ENCODE assay signal across 26 cellular contexts in the genomic region with DNA sequence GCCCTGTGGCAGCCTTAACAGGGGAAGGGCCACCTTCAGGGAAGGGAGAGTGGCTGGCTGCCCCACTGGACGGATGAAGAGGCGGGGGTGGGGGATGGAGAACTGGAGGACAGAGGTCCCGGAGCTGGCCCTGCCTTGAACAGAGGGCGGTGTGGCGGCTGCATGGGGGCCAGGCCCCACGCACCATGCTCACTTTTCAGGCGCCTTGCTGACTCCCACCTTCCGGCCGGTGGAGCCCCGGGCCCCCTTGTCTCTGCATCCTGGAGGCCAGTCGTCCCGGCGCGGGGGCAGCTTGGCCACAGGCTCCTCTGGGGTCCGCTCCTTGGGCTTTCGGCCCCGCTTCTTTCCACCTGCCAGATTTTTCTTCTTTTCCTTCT. TPM values are rescaled to one million over a fixed set of nuclear protein-coding genes. Genes with fewer than 3 reads are reported as not detected.
DNase-seq lines count a peak whose midpoint lies in the region; ATAC-seq and TF ChIP-seq lines count a peak whose summit lies in the region.
"Had no signal": no experiment of that assay in that cellular context is flagged by ENCODE, and none has a peak within 500 bp of the region (broad histone marks: within the 10 kb centered on the region; RNA-seq: fewer than 3 reads in every experiment).

No MANE protein-coding gene starts in this region.

- peaks cover 18% of the 10 kb centered on the region for H3K4me1 Mint-ChIP-seq in activated naive CD8-positive, alpha-beta T cell treated with anti-CD3 and anti-CD28 coated beads for 36 hours

- no peaks in the 10 kb centered on the region for H3K9me3 Mint-ChIP-seq in activated naive CD8-positive, alpha-beta T cell treated with anti-CD3 and anti-CD28 coated beads for 36 hours
- H3K9me3 Mint-ChIP-seq: CD4-positive, alpha-beta memory T cell had no signal

- no peaks in the 10 kb centered on the region for H3K27me3 Mint-ChIP-seq in activated naive CD8-positive, alpha-beta T cell treated with anti-CD3 and anti-CD28 coated beads for 36 hours
- H3K27me3 Mint-ChIP-seq: CD4-positive, alpha-beta memory T cell had no signal

- H3K9me3 ChIP-seq in right cardiac atrium (ENCODE audit: control insufficient read depth, low read length) (no peaks in the 10 kb centered on the region), right atrium auricular region (no peaks in the 10 kb centered on the region), HUES64 (ENCODE audit: insufficient read depth, low read depth, low read length) (peaks cover 12% of the 10 kb centered on the region), iPS-20b (ENCODE audit: insufficient read depth, low read depth, low read length) (no peaks in the 10 kb centered on the region), transverse colon (no peaks in the 10 kb centered on the region)

- in situ Hi-C loops in transverse colon (cut with MboI; ENCODE audit: low pct_ligation_motif_present in 1 of 4, low pct_unique_long_range_greater_than_20kb in 1 of 4, low sequenced_read_pairs in 3 of 4): no loop called here

- no peak for TF ChIP-seq EP300 in transverse colon (IDR thresholded peaks at IDR 0.05; ENCODE audit: low read depth)

- no peak for TF ChIP-seq POLR2A in transverse colon (IDR thresholded peaks at IDR 0.05)

- H3K9ac ChIP-seq in HUES64 (ENCODE audit: low read depth, low read length) (no peak overlapping the region), iPS-20b (ENCODE audit: low read depth, low read length) (0 out of 2 replicates have a peak overlapping the region, but pooled peaks have one; percentile 32)

- peaks cover 8% of the 10 kb centered on the region for H3K36me3 Mint-ChIP-seq in activated naive CD8-positive, alpha-beta T cell treated with anti-CD3 and anti-CD28 coated beads for 36 hours

- ATAC-seq in right cardiac atrium: no peak
- ATAC-seq: HCT116, PC-3 had no signal

- H3K4me1 ChIP-seq in right cardiac atrium (ENCODE audit: control insufficient read depth, insufficient read depth, low read length) (no peaks in the 10 kb centered on the region), right atrium auricular region (peaks cover 0 to 26% of the 10 kb centered on the region in 2 donors), HUES64 (ENCODE audit: insufficient read depth, low read length) (peaks cover 19% of the 10 kb centered on the region; the same call in 1 of the 2 replicates), iPS-20b (ENCODE audit: insufficient read depth, low read length) (peaks cover 15% of the 10 kb centered on the region; the same call in 1 of the 2 replicates), transverse colon (peaks cover 8 to 30% (median 24%) of the 10 kb centered on the region in 4 donors)

- WGBS in right cardiac atrium: 91% methylated on average over 17 of the region's 17 CpGs
- 94% methylated on average over 17 of the region's 17 CpGs for WGBS in HUES64
- 95 to 100% methylated on average over 5 to 16 of the region's 17 CpGs for WGBS in transverse colon (ENCODE audit: low coverage in 1 of 2), 2 donors

- H3K27me3 ChIP-seq in right cardiac atrium (ENCODE audit: control insufficient read depth, insufficient read depth) (no peaks in the 10 kb centered on the region), right atrium auricular region (no peaks in the 10 kb centered on the region), HUES64 (ENCODE audit: insufficient read depth, low read length) (no peaks in the 10 kb centered on the region), iPS-20b (ENCODE audit: insufficient read depth, low read length) (no peaks in the 10 kb centered on the region), transverse colon (no peaks in the 10 kb centered on the region)

- peaks cover 31% of the 10 kb centered on the region for H3K36me3 ChIP-seq in right atrium auricular region
- peaks cover 46% of the 10 kb centered on the region for H3K36me3 ChIP-seq in HUES64 (ENCODE audit: insufficient read depth, low read length)
- peaks cover 45% of the 10 kb centered on the region for H3K36me3 ChIP-seq in iPS-20b (ENCODE audit: insufficient read depth, low read depth, low read length)
- H3K36me3 ChIP-seq in transverse colon: no peaks in the 10 kb centered on the region

- no peak for TF ChIP-seq CTCF in right atrium auricular region (IDR thresholded peaks at IDR 0.05)
- TF ChIP-seq CTCF in transverse colon (IDR thresholded peaks at IDR 0.05): no peak

- intact Hi-C loops in right cardiac atrium (cut with DNase I) (loop anchor here in 1 of 4 donors (5.0 kb wide), 1 partner anchor 52 kb away; no protein-coding TSS in a partner anchor), transverse colon (cut with DNase I; ENCODE audit: low total_unique reads) (no loop called here)

- H3K4me3 ChIP-seq in right cardiac atrium (ENCODE audit: low read length): no peak overlapping the region
- no peak overlapping the region for H3K4me3 ChIP-seq in right atrium auricular region
- H3K4me3 ChIP-seq in HUES64 (ENCODE audit: low read length): no peak overlapping the region
- H3K4me3 ChIP-seq in iPS-20b (ENCODE audit: low read length): no peak overlapping the region
- no peak overlapping the region for H3K4me3 ChIP-seq in transverse colon

- no peak overlapping the region for H3K27ac ChIP-seq in right cardiac atrium (ENCODE audit: low read length)
- no peak overlapping the region for H3K27ac ChIP-seq in right atrium auricular region
- H3K27ac ChIP-seq in HUES64 (ENCODE audit: low read depth, low read length): peak overlapping the region; percentile 46
- no peak overlapping the region for H3K27ac ChIP-seq in iPS-20b (ENCODE audit: low read length)
- no peak overlapping the region for H3K27ac ChIP-seq in transverse colon
- H3K27ac ChIP-seq: HL-60 had no signal

- H3K27ac Mint-ChIP-seq in activated naive CD8-positive, alpha-beta T cell treated with anti-CD3 and anti-CD28 coated beads for 36 hours: no peak overlapping the region

- H3K4me3 Mint-ChIP-seq in activated naive CD8-positive, alpha-beta T cell treated with anti-CD3 and anti-CD28 coated beads for 36 hours: no peak overlapping the region
- H3K4me3 Mint-ChIP-seq: CD4-positive, alpha-beta memory T cell had no signal

- DNase-seq in right cardiac atrium (peak in 2 of 3 donors; percentile 60 to 64), right atrium auricular region (ENCODE audit: low spot score) (no peak), EL (no peak), transverse colon (no peak)
- no peak for DNase-seq in activated naive CD8-positive, alpha-beta T cell treated with anti-CD3 and anti-CD28 coated beads for 36 hours
- DNase-seq: C1 segment of cervical spinal cord, COR-L47, DMS53, GOT3, KBM-7, MV-4-11, NCI-H1105, NCI-H1436 treated with DMSO at 0.1 percent for 48 hours, NCI-H1930, NCI-H2107, NCI-H446, NCI-H524 treated with DMSO at 0.1 percent for 48 hours, NCI-H774, PC-3, SHP77 had no signal

RNA-seq across cellular contexts. Expression of a gene that starts 3.5 kb away (rescaled TPM):
- total RNA-seq in right cardiac atrium (10 to 100 TPM; 35.5 to 47.0 (median 44.0) TPM), right atrium auricular region (10 to 100 TPM; 25.9 to 27.6 TPM), transverse colon (100 to 1,000 TPM in 1 of 4 donors, 10 to 100 TPM in 3; 41.1 to 189 (median 68.5) TPM)
- polyA plus RNA-seq in right cardiac atrium: 36.5 TPM
- polyA plus RNA-seq in HUES64 (2013, experiment 1 of 2): 29.9 TPM
- polyA plus RNA-seq in HUES64 (2013, experiment 2 of 2): 24.9 TPM
- total RNA-seq in activated naive CD8-positive, alpha-beta T cell treated with anti-CD3 and anti-CD28 coated beads for 36 hours: 10 to 100 TPM; 27.6 to 28.9 TPM

RNA-seq across cellular contexts. Expression of a gene that starts 10.0 kb away (rescaled TPM):
- total RNA-seq in right cardiac atrium (10 to 100 TPM; 12.3 to 16.1 (median 13.6) TPM), right atrium auricular region (1 to 10 TPM; 7.0 to 8.3 TPM), transverse colon (1 to 10 TPM; 1.8 to 5.2 (median 2.1) TPM)
- 9.8 TPM for polyA plus RNA-seq in right cardiac atrium
- polyA plus RNA-seq in HUES64 (2013, experiment 1 of 2): 13.2 TPM
- polyA plus RNA-seq in HUES64 (2013, experiment 2 of 2): 10.1 TPM
- total RNA-seq in activated naive CD8-positive, alpha-beta T cell treated with anti-CD3 and anti-CD28 coated beads for 36 hours: 10 to 100 TPM; 11.6 to 11.8 TPM

RNA-seq across cellular contexts. Expression of a gene that starts 19.8 kb away (rescaled TPM):
- 1 to 10 TPM; 3.3 to 4.9 (median 3.8) TPM for total RNA-seq in right cardiac atrium
- polyA plus RNA-seq in right cardiac atrium: 4.8 TPM
- 1 to 10 TPM; 3.1 to 3.7 TPM for total RNA-seq in right atrium auricular region
- 3.4 TPM for polyA plus RNA-seq in HUES64 (2013, experiment 1 of 2)
- 3.9 TPM for polyA plus RNA-seq in HUES64 (2013, experiment 2 of 2)
- total RNA-seq in transverse colon: 10 to 100 TPM in 3 of 4 donors, 1 to 10 TPM in 1; 5.9 to 86.2 (median 19.4) TPM
- 10 to 100 TPM; 16.7 to 19.3 TPM for total RNA-seq in activated naive CD8-positive, alpha-beta T cell treated with anti-CD3 and anti-CD28 coated beads for 36 hours
- total RNA-seq: SK-MEL-5 had no signal

RNA-seq across cellular contexts. Expression of a gene that starts 21.2 kb away (rescaled TPM):
- total RNA-seq in right cardiac atrium (10 to 100 TPM; 42.5 to 44.7 (median 43.5) TPM), right atrium auricular region (10 to 100 TPM; 32.9 to 43.6 TPM), transverse colon (10 to 100 TPM; 29.2 to 55.7 (median 51.8) TPM)
- polyA plus RNA-seq in right cardiac atrium: 29.6 TPM
- 52.4 TPM for polyA plus RNA-seq in HUES64 (2013, experiment 1 of 2)
- 53.8 TPM for polyA plus RNA-seq in HUES64 (2013, experiment 2 of 2)
- total RNA-seq in activated naive CD8-positive, alpha-beta T cell treated with anti-CD3 and anti-CD28 coated beads for 36 hours: 10 to 100 TPM; 64.5 to 64.6 TPM

Comparison
In these comparisons a context has a peak if more than half of its experiments do, and no peak if none do; other contexts are left out.
1. DNase-seq: peak in right cardiac atrium (2 of 3); none in right atrium auricular region (single experiment), EL (single experiment), transverse colon (single experiment) and activated naive CD8-positive, alpha-beta T cell treated with anti-CD3 and anti-CD28 coated beads for 36 hours (single experiment).